ENCODE assay signal across 8 cellular contexts in the genomic region with DNA sequence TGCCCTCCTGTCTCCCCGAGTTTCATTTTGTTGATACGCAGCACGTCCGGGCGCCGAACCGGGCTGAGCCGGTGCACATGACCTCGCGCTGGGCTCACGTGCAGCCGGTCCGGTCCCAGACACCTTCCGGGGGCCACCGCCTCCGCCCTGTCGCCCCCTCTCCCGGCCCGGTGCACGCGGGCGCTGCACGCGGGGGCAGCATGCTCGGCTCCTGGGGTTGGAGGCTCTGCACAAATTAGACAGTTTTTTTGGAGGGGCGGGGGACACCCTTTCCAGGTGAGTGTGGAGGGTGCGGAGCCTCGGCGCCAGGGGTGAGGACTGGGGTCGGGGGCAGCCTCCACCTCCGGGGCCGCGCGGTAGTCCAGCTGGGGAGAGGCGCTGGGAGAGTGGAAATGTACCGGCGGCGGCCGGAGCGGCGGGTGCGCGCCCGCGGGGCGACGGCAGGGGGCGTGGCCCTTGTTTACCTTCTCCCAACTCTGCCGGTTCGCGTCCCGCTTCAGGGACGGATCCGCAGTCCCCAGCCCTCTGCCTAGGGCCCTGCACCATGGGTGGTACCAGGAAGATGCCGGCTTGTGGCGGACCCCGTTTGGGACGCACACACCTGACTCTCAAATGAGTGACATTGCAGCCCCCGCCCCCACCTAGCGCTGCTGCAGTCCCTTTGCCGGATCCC. TPM values are rescaled to one million over a fixed set of nuclear protein-coding genes. Genes with fewer than 3 reads are reported as not detected.
DNase-seq lines count a peak whose midpoint lies in the region; ATAC-seq and TF ChIP-seq lines count a peak whose summit lies in the region.

No MANE protein-coding gene starts in this region.

- ATAC-seq in GM21367 (IDR thresholded peaks at IDR 0.05; ENCODE audit: unreplicated experiment) = peak; percentile 21

- DNase-seq in Caco-2 = peak in 1 of 2 experiments; percentile 87
- DNase-seq in SKM-1 (lab: John Stamatoyannopoulos, UW; ENCODE audit: unreplicated experiment) = peak; percentile 87
- peak in 51 of 56 donors; percentile 41 to 94 (median 75) for DNase-seq in amygdala (lab: John Stamatoyannopoulos, UW)
- peak; percentile 78 for DNase-seq in hepatic stellate cell (ENCODE audit: low spot score)
- no peak for DNase-seq in GM19240 (ENCODE audit: insufficient read length, low spot score)

- POLR2A ChIA-PET in Caco-2 (lab: Charles Lee) = interaction anchor here (0.5 to 2.3 kb wide), 9 partner anchors 12 to 1615 kb away, joined by 3 to 11 read pairs (median 4); a partner anchor contains a TSS

- H3K9me3 ChIP-seq in Caco-2 (no peaks in the 10 kb centered on the region), HUES64 (ENCODE audit: insufficient read depth, low read depth, low read length) (no peaks in the 10 kb centered on the region)

- no peaks in the 10 kb centered on the region for H3K9me3 Mint-ChIP-seq in Caco-2 (ENCODE audit: unreplicated experiment)

- BruUV-seq in Caco-2 (replicated peaks; lab: Mats Ljungman, UMichigan) = no TSS peak

- H3K36me3 ChIP-seq in Caco-2 (ENCODE audit: control insufficient read depth, insufficient read depth, low read length) (no peaks in the 10 kb centered on the region), HUES64 (ENCODE audit: insufficient read depth, low read length) (no peaks in the 10 kb centered on the region), rectal smooth muscle tissue (ENCODE audit: control insufficient read depth, insufficient read depth, low read length) (no peaks in the 10 kb centered on the region)

- H3K4me3 ChIP-seq in Caco-2 (ENCODE audit: low read depth, low read length) (peak overlapping the region; percentile 92), HUES64 (ENCODE audit: low read length) (peak overlapping the region; percentile 88), rectal smooth muscle tissue (ENCODE audit: low read length) (peak overlapping the region; percentile 78)

- peaks cover 8% of the 10 kb centered on the region for H3K4me1 Mint-ChIP-seq in Caco-2 (ENCODE audit: low read depth, unreplicated experiment)

- intact Hi-C loops in Caco-2 (cut with micrococcal nuclease; ENCODE audit: unreplicated experiment) = loop anchor here (1.0 to 5.0 kb wide), 5 partner anchors 20 to 224 kb away; a partner anchor contains a TSS

- under 1% methylated on average over 61 of the region's 61 CpGs for WGBS in HUES64

- H3K36me3 Mint-ChIP-seq in Caco-2 (ENCODE audit: insufficient read depth, unreplicated experiment) = peaks cover 28% of the 10 kb centered on the region

- peak; percentile 23 to 69 for TF ChIP-seq CTCF in Caco-2 (IDR thresholded peaks at IDR 0.05; ENCODE audit: insufficient read depth in 1 of 2, low read depth in 1 of 2, low read length in 1 of 2, severe bottlenecking in 1 of 2, unreplicated experiment in 1 of 2)

- H3K27me3 ChIP-seq in Caco-2 (replicated peaks; ENCODE audit: control insufficient read depth, insufficient read depth, low read length) (no peaks in the 10 kb centered on the region), HUES64 (ENCODE audit: insufficient read depth, low read length) (peaks cover 7% of the 10 kb centered on the region; the same call in 1 of the 2 replicates), rectal smooth muscle tissue (ENCODE audit: control insufficient read depth, insufficient read depth, low read length) (no peaks in the 10 kb centered on the region)

- H3K4me3 Mint-ChIP-seq in Caco-2 (ENCODE audit: unreplicated experiment) = peak overlapping the region; percentile 96

- CTCF ChIA-PET in Caco-2 (lab: Charles Lee) = interaction anchor here (0.6 to 4.3 kb wide), 10 partner anchors 15 to 117 kb away, joined by 3 to 18 read pairs (median 4); a partner anchor contains a TSS

- H3K4me1 ChIP-seq in Caco-2 (peaks cover 31% of the 10 kb centered on the region), HUES64 (ENCODE audit: insufficient read depth, low read length) (peaks cover 40% of the 10 kb centered on the region), rectal smooth muscle tissue (ENCODE audit: control insufficient read depth, insufficient read depth, low read length) (peaks cover 6% of the 10 kb centered on the region)

- H3K27me3 Mint-ChIP-seq in Caco-2 (ENCODE audit: insufficient read depth, unreplicated experiment) = no peaks in the 10 kb centered on the region

- peak overlapping the region; percentile 83 for H3K9ac ChIP-seq in HUES64 (ENCODE audit: low read depth, low read length)
- peak overlapping the region; percentile 61 for H3K9ac ChIP-seq in rectal smooth muscle tissue (ENCODE audit: low read length)

- peak overlapping the region; percentile 98 for H3K27ac ChIP-seq in HUES64 (ENCODE audit: low read depth, low read length)
- peak overlapping the region; percentile 98 for H3K27ac ChIP-seq in rectal smooth muscle tissue (ENCODE audit: low read depth, low read length)

- peak overlapping the region; percentile 92 for H3K27ac Mint-ChIP-seq in Caco-2 (ENCODE audit: unreplicated experiment)

RNA-seq across cellular contexts. Expression of a gene that starts 1.1 kb away (rescaled TPM):
- 65.3 and 67.6 TPM in 2 replicates for total RNA-seq in Caco-2 (2022)
- polyA plus RNA-seq in HUES64 (2013, experiment 1 of 2) = 24.0 TPM
- 19.8 TPM for polyA plus RNA-seq in HUES64 (2013, experiment 2 of 2)
